ENCODE assay signal across 9 cellular contexts in genomic region chr13:40116008-40116407, GRCh38.
A peak's percentile ranks its signal among the peaks of the same experiment; 100 is the strongest.
DNase-seq lines count a peak whose midpoint lies in the region; ATAC-seq, FAIRE-seq and TF ChIP-seq lines count a peak whose summit lies in the region.
"Had no signal": no experiment of that assay in that cellular context is flagged by ENCODE, and none has a peak within 500 bp of the region (broad histone marks: within the 10 kb centered on the region; RNA-seq: fewer than 3 reads in every experiment).

No MANE protein-coding gene starts in this region.

- H3K4me1 ChIP-seq in Caco-2 (peaks cover 12% of the 10 kb centered on the region), PC-3 (ENCODE audit: insufficient read depth, low read length) (peaks cover 13% of the 10 kb centered on the region), HepG2 (ENCODE audit: insufficient read depth, low read length) (peaks cover 17% of the 10 kb centered on the region)

- in situ Hi-C loops in HepG2 (cut with HindIII; ENCODE audit: extremely low pct_ligation_motif_present, low pct_unique_long_range_greater_than_20kb) = no loop called here

- CTCF ChIA-PET in Caco-2 (lab: Charles Lee) = no interaction called here
- CTCF ChIA-PET in PC-3 (lab: Charles Lee) = no interaction called here
- CTCF ChIA-PET in MCF 10A (lab: Yijun Ruan, JAX) = interaction anchor here (1.0 to 1.2 kb wide), 2 partner anchors 33 to 77 kb away, joined by 3 read pairs; no protein-coding TSS in a partner anchor
- CTCF ChIA-PET in HepG2 (lab: Yijun Ruan, JAX; ENCODE audit: low intra/inter-chr PET ratio, low total read pairs) = no interaction called here

- ATAC-seq in PC-3 (peak; percentile 57), HepG2 (peak; percentile 67), GM21717 (IDR thresholded peaks at IDR 0.05; ENCODE audit: unreplicated experiment) (no peak)

- H3K9me3 Mint-ChIP-seq in Caco-2 (ENCODE audit: unreplicated experiment) (no peaks in the 10 kb centered on the region), MCF 10A (ENCODE audit: unreplicated experiment) (no peaks in the 10 kb centered on the region)

- peaks cover 4% of the 10 kb centered on the region; the same call in 1 of the 2 replicates for H3K9me3 ChIP-seq in Caco-2
- H3K9me3 ChIP-seq in PC-3 (ENCODE audit: low read length) = no peaks in the 10 kb centered on the region
- no peaks in the 10 kb centered on the region for H3K9me3 ChIP-seq in HepG2 (ENCODE audit: low read length)

- H3K27ac Mint-ChIP-seq in Caco-2 (ENCODE audit: unreplicated experiment) = no peak overlapping the region
- peak overlapping the region; percentile 99 for H3K27ac Mint-ChIP-seq in MCF 10A (ENCODE audit: low read depth, unreplicated experiment)

- H3K4me3 Mint-ChIP-seq in Caco-2 (ENCODE audit: unreplicated experiment) (no peak overlapping the region), MCF 10A (ENCODE audit: unreplicated experiment) (no peak overlapping the region)

- H2AFZ ChIP-seq in PC-3 (ENCODE audit: low read length) (no peak overlapping the region), HepG2 (ENCODE audit: low read length) (peak overlapping the region; percentile 20)

- H3F3A ChIP-seq in PC-3 (ENCODE audit: low read length, unreplicated experiment) = no peaks in the 10 kb centered on the region

- H3K79me2 ChIP-seq in PC-3 (ENCODE audit: low read length) (no peaks in the 10 kb centered on the region), HepG2 (ENCODE audit: insufficient read depth, low read length) (no peaks in the 10 kb centered on the region)

- TF ChIP-seq CTCF in Caco-2 (IDR thresholded peaks at IDR 0.05; ENCODE audit: insufficient read depth in 1 of 2, low read depth in 1 of 2, low read length in 1 of 2, severe bottlenecking in 1 of 2, unreplicated experiment in 1 of 2) = no peak
- no peak for TF ChIP-seq CTCF in PC-3 (conservative IDR thresholded peaks at IDR 0.05; ENCODE audit: low read depth, low read length)
- TF ChIP-seq CTCF in MCF 10A (IDR thresholded peaks at IDR 0.05; ENCODE audit: unreplicated experiment) = no peak
- no peak for TF ChIP-seq CTCF in HepG2 (CRISPR knock-in tag; IDR thresholded peaks at IDR 0.05)

- H3K36me3 ChIP-seq in Caco-2 (ENCODE audit: control insufficient read depth, insufficient read depth, low read length) = no peaks in the 10 kb centered on the region
- H3K36me3 ChIP-seq in PC-3 (ENCODE audit: low read depth, low read length) = no peaks in the 10 kb centered on the region
- no peaks in the 10 kb centered on the region for H3K36me3 ChIP-seq in HepG2 (replicated peaks in 1 of 2; ENCODE audit: control insufficient read depth in 1 of 2, insufficient read depth in 2 of 2, low read length in 2 of 2)

- no peak for TF ChIP-seq RAD21 in HepG2 (CRISPR knock-in tag; IDR thresholded peaks at IDR 0.05)

- H3K27me3 Mint-ChIP-seq in Caco-2 (ENCODE audit: insufficient read depth, unreplicated experiment) (no peaks in the 10 kb centered on the region), MCF 10A (ENCODE audit: insufficient read depth, unreplicated experiment) (no peaks in the 10 kb centered on the region)

- peak overlapping the region; percentile 52; the same call in 1 of the 2 replicates for H3K9ac ChIP-seq in PC-3 (ENCODE audit: low read length)
- H3K9ac ChIP-seq in HepG2 (ENCODE audit: insufficient read depth, low read depth, low read length) = no peak overlapping the region

- H3K4me2 ChIP-seq in PC-3 (ENCODE audit: low read length) (peak overlapping the region; percentile 21), HepG2 (ENCODE audit: low read depth, low read length) (peak overlapping the region; percentile 48)

- H4K20me1 ChIP-seq in PC-3 (ENCODE audit: low read length) = no peaks in the 10 kb centered on the region
- H4K20me1 ChIP-seq in HepG2 (ENCODE audit: insufficient read depth, low read length) = no peaks in the 10 kb centered on the region

- intact Hi-C loops in Caco-2 (cut with micrococcal nuclease; ENCODE audit: unreplicated experiment) = no loop called here
- intact Hi-C loops in PC-3 (cut with micrococcal nuclease) = no loop called here
- intact Hi-C loops in MCF 10A (cut with micrococcal nuclease) = no loop called here
- intact Hi-C loops in HepG2 (cut with micrococcal nuclease; ENCODE audit: unreplicated experiment) = no loop called here

- POLR2A ChIA-PET in Caco-2 (lab: Charles Lee) = no interaction called here
- POLR2A ChIA-PET in PC-3 (lab: Charles Lee; ENCODE audit: unreplicated experiment) = no interaction called here
- POLR2A ChIA-PET in MCF 10A (lab: Yijun Ruan, JAX) = interaction anchor here (0.8 to 3.0 kb wide), 4 partner anchors 14 to 121 kb away, joined by 3 to 49 read pairs (median 8); no protein-coding TSS in a partner anchor
- POLR2A ChIA-PET in HepG2 (lab: Yijun Ruan, JAX) = no interaction called here

- H3K27me3 ChIP-seq in Caco-2 (replicated peaks; ENCODE audit: control insufficient read depth, insufficient read depth, low read length) = no peaks in the 10 kb centered on the region
- no peaks in the 10 kb centered on the region for H3K27me3 ChIP-seq in PC-3 (ENCODE audit: low read length)
- H3K27me3 ChIP-seq in HepG2 (ENCODE audit: control insufficient read depth in 1 of 2, insufficient read depth in 2 of 2, low read length in 2 of 2) = no peaks in the 10 kb centered on the region; a peak in 2 of 5 replicates

- DNase-seq in Caco-2 (peak; percentile 37 to 64), H4 (ENCODE audit: low spot score) (peak; percentile 71), PC-3 (peak; percentile 72), MCF 10A (ENCODE audit: unreplicated experiment) (peak; percentile 96), HepG2 (ENCODE audit: low spot score) (peak; percentile 73), ureter (ENCODE audit: low spot score) (peak; percentile 46), NCI-H2227 treated with DMSO at 0.1 percent for 48 hours (lab: John Stamatoyannopoulos, UW) (no peak)

- TF ChIP-seq EP300 in HepG2 (IDR thresholded peaks at IDR 0.05; ENCODE audit: low read depth in 2 of 2, low read length in 2 of 2) (no peak; a peak in 1 of 4 replicates), HepG2 (CRISPR knock-in tag; IDR thresholded peaks at IDR 0.05; ENCODE audit: borderline replicate concordance) (no peak)

- no peaks in the 10 kb centered on the region for H3K9me2 ChIP-seq in PC-3 (replicated peaks; ENCODE audit: low read length)

- H3K36me3 Mint-ChIP-seq in Caco-2 (ENCODE audit: insufficient read depth, unreplicated experiment) = no peaks in the 10 kb centered on the region
- H3K36me3 Mint-ChIP-seq in MCF 10A (ENCODE audit: insufficient read depth, unreplicated experiment) = peaks cover 5% of the 10 kb centered on the region

- no peak for TF ChIP-seq POLR2A in HepG2 (IDR thresholded peaks at IDR 0.05; ENCODE audit: insufficient read depth in 1 of 2, low read depth in 2 of 2, low read length in 2 of 2)

- H3K4me3 ChIP-seq in Caco-2 (ENCODE audit: low read depth, low read length) (no peak overlapping the region), PC-3 (ENCODE audit: low read length) (no peak overlapping the region), HepG2 (replicated peaks in 1 of 3; ENCODE audit: insufficient read depth in 1 of 3, low read depth in 2 of 3, low read length in 3 of 3) (no peak overlapping the region; a peak in 1 of 6 replicates)

- H3K4me1 Mint-ChIP-seq in Caco-2 (ENCODE audit: low read depth, unreplicated experiment) = no peaks in the 10 kb centered on the region
- peaks cover 69% of the 10 kb centered on the region for H3K4me1 Mint-ChIP-seq in MCF 10A (ENCODE audit: insufficient read depth, unreplicated experiment)

- H3K27ac ChIP-seq in PC-3 (ENCODE audit: low read length) = peak overlapping the region; percentile 68
- no peak overlapping the region for H3K27ac ChIP-seq in HepG2 (ENCODE audit: extremely low read length, insufficient read depth, low read length)
- H3K27ac ChIP-seq: HL-60 had no signal

- BruUV-seq in Caco-2 (replicated peaks; lab: Mats Ljungman, UMichigan) (no TSS peak), PC-3 (replicated peaks; lab: Mats Ljungman, UMichigan) (no TSS peak), MCF 10A (replicated peaks; lab: Mats Ljungman, UMichigan) (no TSS peak), HepG2 (replicated peaks; lab: Mats Ljungman, UMichigan) (no TSS peak)

- peak; percentile 56 for FAIRE-seq in HepG2 (lab: Jason Lieb, UNC)

- WGBS in HepG2 (ENCODE audit: low lambda C conversion rate) = under 1% methylated on average over 6 of the region's 6 CpGs

TF ChIP-seq in HepG2, 621 proteins besides CTCF, POLR2A, EP300 and RAD21 (continues in another document):
- TF ChIP-seq FOXC1 (CRISPR knock-in tag; IDR thresholded peaks at IDR 0.05; ENCODE audit: borderline replicate concordance) = no peak
- no peak for TF ChIP-seq DDIT3 (CRISPR knock-in tag; IDR thresholded peaks at IDR 0.05)
- TF ChIP-seq JUND (CRISPR knock-in tag; IDR thresholded peaks at IDR 0.05) = peak; percentile 65; the same call in 1 of the 2 replicates
- no peak for TF ChIP-seq ZFAT (CRISPR knock-in tag; conservative IDR thresholded peaks at IDR 0.05)
- TF ChIP-seq ARNT2 (CRISPR knock-in tag; IDR thresholded peaks at IDR 0.05; ENCODE audit: low read depth) = no peak
- no peak for TF ChIP-seq ZNF350 (CRISPR knock-in tag; IDR thresholded peaks at IDR 0.05; ENCODE audit: borderline replicate concordance, low read depth)
- no peak for TF ChIP-seq RBM22 (optimal IDR thresholded peaks at IDR 0.05; ENCODE audit: low read length)
- TF ChIP-seq SNAI1 (CRISPR knock-in tag; IDR thresholded peaks at IDR 0.05; ENCODE audit: borderline replicate concordance) = no peak
- TF ChIP-seq SRY (CRISPR knock-in tag; IDR thresholded peaks at IDR 0.05) = no peak
- peak; percentile 80; the same call in 1 of the 2 replicates for TF ChIP-seq BHLHE40 (IDR thresholded peaks at IDR 0.05; ENCODE audit: low read length)
- TF ChIP-seq ZFP62 (CRISPR knock-in tag; IDR thresholded peaks at IDR 0.05) = no peak
- no peak for TF ChIP-seq ZFP1 (CRISPR knock-in tag; IDR thresholded peaks at IDR 0.05)
- TF ChIP-seq SMC3 (IDR thresholded peaks at IDR 0.05; ENCODE audit: low read length) = no peak
- no peak for TF ChIP-seq GTF2F1 (IDR thresholded peaks at IDR 0.05; ENCODE audit: low read length)
- TF ChIP-seq RORA (CRISPR knock-in tag; IDR thresholded peaks at IDR 0.05) = no peak
- no peak for TF ChIP-seq ZNF674 (CRISPR knock-in tag; IDR thresholded peaks at IDR 0.05; ENCODE audit: low read depth)
- no peak for TF ChIP-seq KLF9 (CRISPR knock-in tag; IDR thresholded peaks at IDR 0.05; ENCODE audit: low read depth)
